ENCODE assay signal across 12 cellular contexts in the genomic region with DNA sequence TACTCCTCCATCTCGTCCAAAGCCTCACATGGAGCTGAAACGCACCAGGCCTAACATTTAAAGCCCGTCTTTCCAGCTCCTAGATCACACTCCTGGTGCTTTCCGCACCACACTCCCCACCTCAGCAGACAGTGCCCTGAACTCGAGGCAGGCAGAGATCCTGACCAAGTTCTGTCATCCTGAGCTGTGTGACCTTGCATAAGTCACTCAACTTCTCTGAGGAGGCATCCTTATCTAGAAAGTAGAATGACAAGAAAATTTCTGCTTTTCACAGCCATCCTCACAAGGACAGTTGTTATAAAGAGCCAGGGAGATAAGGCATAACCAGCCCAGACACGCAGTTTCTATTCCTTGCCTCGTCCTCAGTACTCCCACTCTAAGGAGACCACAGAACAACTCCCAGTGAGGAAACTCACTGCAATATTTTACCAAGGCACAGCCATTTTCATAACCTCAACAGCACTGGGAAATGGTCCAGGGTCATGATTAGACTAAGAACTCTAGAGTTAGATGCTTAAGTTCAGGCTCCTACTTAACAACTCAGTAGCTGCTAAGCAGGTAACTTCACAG. TPM values are rescaled to one million over a fixed set of nuclear protein-coding genes. Genes with fewer than 3 reads are reported as not detected.
DNase-seq lines count a peak whose midpoint lies in the region; ATAC-seq and TF ChIP-seq lines count a peak whose summit lies in the region.
"Had no signal": no experiment of that assay in that cellular context is flagged by ENCODE, and none has a peak within 500 bp of the region (broad histone marks: within the 10 kb centered on the region; RNA-seq: fewer than 3 reads in every experiment).

No MANE protein-coding gene starts in this region.

- peak overlapping the region; percentile 93 for H3K27ac Mint-ChIP-seq in activated CD4-positive, alpha-beta T cell treated with anti-CD3 and anti-CD28 coated beads, Interleukin-2, amount 10 ng/mL, durations not matched to agents 24 days and 14 days
- H3K27ac Mint-ChIP-seq in dendritic cell treated with granulocyte-macrophage colony-stimulating factor and Interleukin-4, amounts not matched to agents 40 ng/mL and 50 ng/mL, for 4 days: peak overlapping the region; percentile 28

- H3K36me3 ChIP-seq in PC-9 (ENCODE audit: low read depth) (peaks cover 21% of the 10 kb centered on the region), skeletal muscle satellite cell (ENCODE audit: insufficient read depth, low read length) (peaks cover 5% of the 10 kb centered on the region), SK-N-SH (replicated peaks in 1 of 2; ENCODE audit: control insufficient read depth in 1 of 2, insufficient read depth in 2 of 2, low read length in 1 of 2) (peaks cover 5 to 10% of the 10 kb centered on the region in 2 experiments)

- H3K27ac ChIP-seq in PC-9: peak overlapping the region; percentile 94
- no peak overlapping the region for H3K27ac ChIP-seq in SK-N-SH (ENCODE audit: low read depth in 2 of 2, low read length in 1 of 2)

- H3K9ac ChIP-seq in skeletal muscle satellite cell (ENCODE audit: low read depth, low read length) (no peak overlapping the region), SK-N-SH (no peak overlapping the region)

- peak overlapping the region; percentile 99 for H3K4me3 Mint-ChIP-seq in activated CD4-positive, alpha-beta T cell treated with anti-CD3 and anti-CD28 coated beads, Interleukin-2, amount 10 ng/mL, durations not matched to agents 24 days and 14 days
- H3K4me3 Mint-ChIP-seq in dendritic cell treated with granulocyte-macrophage colony-stimulating factor and Interleukin-4, amounts not matched to agents 40 ng/mL and 50 ng/mL, for 4 days: no peak overlapping the region

- H2AFZ ChIP-seq in PC-9 (no peak overlapping the region), SK-N-SH (ENCODE audit: low read depth) (no peak overlapping the region)

- peaks cover 40% of the 10 kb centered on the region for H3K4me1 Mint-ChIP-seq in activated CD4-positive, alpha-beta T cell treated with anti-CD3 and anti-CD28 coated beads, Interleukin-2, amount 10 ng/mL, durations not matched to agents 24 days and 14 days
- peaks cover 44% of the 10 kb centered on the region for H3K4me1 Mint-ChIP-seq in dendritic cell treated with granulocyte-macrophage colony-stimulating factor and Interleukin-4, amounts not matched to agents 40 ng/mL and 50 ng/mL, for 4 days (ENCODE audit: low read depth)

- H3K27me3 Mint-ChIP-seq in activated CD4-positive, alpha-beta T cell treated with anti-CD3 and anti-CD28 coated beads, Interleukin-2, amount 10 ng/mL, durations not matched to agents 24 days and 14 days: no peaks in the 10 kb centered on the region
- H3K27me3 Mint-ChIP-seq in dendritic cell treated with granulocyte-macrophage colony-stimulating factor and Interleukin-4, amounts not matched to agents 40 ng/mL and 50 ng/mL, for 4 days: no peaks in the 10 kb centered on the region

- no peak for DNase-seq in activated CD4-positive, alpha-beta T cell treated with anti-CD3 and anti-CD28 coated beads, Interleukin-2, amount 10 ng/mL, durations not matched to agents 24 days and 14 days
- DNase-seq in activated CD4-positive, alpha-beta T cell treated with anti-CD3 and anti-CD28 coated beads, Interleukin-2, amount 50 U/mL, for 1 hour: no peak
- DNase-seq in PC-9: no peak
- DNase-seq in SK-N-SH: no peak
- DNase-seq in KG1 (lab: John Stamatoyannopoulos, UW): no peak
- DNase-seq: esophagus squamous epithelium; NCI-H510A treated with DMSO at 0.1 percent for 48 hours; stimulated activated CD8-positive, alpha-beta memory T cell treated with anti-CD3 and anti-CD28 coated beads, Interleukin-4, amount 100 ng/mL, for 48 hours had no signal

- H3K4me2 ChIP-seq in PC-9 (peak overlapping the region; percentile 93), skeletal muscle satellite cell (ENCODE audit: low read length) (peak overlapping the region; percentile 97), SK-N-SH (no peak overlapping the region)

- peaks cover 44% of the 10 kb centered on the region for H3K36me3 Mint-ChIP-seq in activated CD4-positive, alpha-beta T cell treated with anti-CD3 and anti-CD28 coated beads, Interleukin-2, amount 10 ng/mL, durations not matched to agents 24 days and 14 days (ENCODE audit: low read depth)
- peaks cover 61% of the 10 kb centered on the region for H3K36me3 Mint-ChIP-seq in dendritic cell treated with granulocyte-macrophage colony-stimulating factor and Interleukin-4, amounts not matched to agents 40 ng/mL and 50 ng/mL, for 4 days (ENCODE audit: low read depth)

- no peaks in the 10 kb centered on the region for H4K20me1 ChIP-seq in PC-9 (ENCODE audit: insufficient read depth)
- no peaks in the 10 kb centered on the region for H4K20me1 ChIP-seq in SK-N-SH (ENCODE audit: insufficient read depth)

- H3K9me3 ChIP-seq in PC-9 (ENCODE audit: insufficient read depth, low read depth): no peaks in the 10 kb centered on the region
- H3K9me3 ChIP-seq in skeletal muscle satellite cell (replicated peaks; ENCODE audit: low read length): no peaks in the 10 kb centered on the region
- H3K9me3 ChIP-seq in SK-N-SH: no peaks in the 10 kb centered on the region
- H3K9me3 ChIP-seq: esophagus squamous epithelium had no signal

- TF ChIP-seq CTCF in PC-9 (conservative IDR thresholded peaks at IDR 0.05) (no peak), SK-N-SH (IDR thresholded peaks at IDR 0.05) (no peak)

- no TSS peak for BruUV-seq in PC-9 (replicated peaks; lab: Mats Ljungman, UMichigan)

- H3K9me2 ChIP-seq in PC-9 (ENCODE audit: insufficient read depth): no peaks in the 10 kb centered on the region
- H3K9me2 ChIP-seq in SK-N-SH: no peaks in the 10 kb centered on the region

- H3K4me1 ChIP-seq in PC-9 (replicated peaks; ENCODE audit: insufficient read depth) (peaks cover 17% of the 10 kb centered on the region), skeletal muscle satellite cell (ENCODE audit: control insufficient read depth, insufficient read depth, low read length) (peaks cover 11% of the 10 kb centered on the region), SK-N-SH (ENCODE audit: control insufficient read depth in 1 of 2, insufficient read depth in 2 of 2, low read depth in 1 of 2, low read length in 1 of 2) (peaks cover 0 to 40% of the 10 kb centered on the region in 2 experiments; a peak in 2 of 4 replicates)

- no peak for TF ChIP-seq RAD21 in SK-N-SH (IDR thresholded peaks at IDR 0.05; ENCODE audit: low read length)

- intact Hi-C loops in activated CD4-positive, alpha-beta T cell treated with anti-CD3 and anti-CD28 coated beads, Interleukin-2, amount 10 ng/mL, durations not matched to agents 24 days and 14 days (cut with micrococcal nuclease): loop anchor here (5.0 kb wide), 4 partner anchors 727 to 1708 kb away; partner anchors contain the start of genes BTF3L4, ORC1, OSBPL9 and PRPF38A
- intact Hi-C loops in PC-9 (cut with micrococcal nuclease; ENCODE audit: unreplicated experiment): loop anchor here (5.0 kb wide), 1 partner anchor 727 kb away; the partner anchor contains the start of genes TCEANC2 and TMEM59
- intact Hi-C loops in dendritic cell treated with granulocyte-macrophage colony-stimulating factor and Interleukin-4, amounts not matched to agents 40 ng/mL and 50 ng/mL, for 4 days (cut with micrococcal nuclease): no loop called here

- H3F3A ChIP-seq in PC-9 (ENCODE audit: insufficient read depth, low read depth) (peaks cover 20% of the 10 kb centered on the region), SK-N-SH (replicated peaks; ENCODE audit: insufficient read depth) (no peaks in the 10 kb centered on the region)

- no peak for ATAC-seq in HG03354 (IDR thresholded peaks at IDR 0.05; ENCODE audit: poor library complexity, severe bottlenecking, unreplicated experiment)

- CTCF ChIA-PET in PC-9 (lab: Charles Lee): no interaction called here
- CTCF ChIA-PET in SK-N-SH (lab: Yijun Ruan, JAX): interaction anchor here (0.6 to 1.8 kb wide), 3 partner anchors 36 to 52 kb away, joined by 3 to 9 read pairs (median 4); no protein-coding TSS in a partner anchor

- POLR2A ChIA-PET in PC-9 (lab: Charles Lee; ENCODE audit: unreplicated experiment) (no interaction called here), SK-N-SH (lab: Yijun Ruan, JAX) (interaction anchor here (1.6 kb wide), 1 partner anchor 28 kb away, joined by 4 read pairs; no protein-coding TSS in a partner anchor)

- no peak for TF ChIP-seq EP300 in SK-N-SH (IDR thresholded peaks at IDR 0.05; ENCODE audit: borderline replicate concordance in 1 of 2, low read depth in 1 of 2, low read length in 1 of 2)

- no peaks in the 10 kb centered on the region for H3K9me3 Mint-ChIP-seq in activated CD4-positive, alpha-beta T cell treated with anti-CD3 and anti-CD28 coated beads, Interleukin-2, amount 10 ng/mL, durations not matched to agents 24 days and 14 days
- H3K9me3 Mint-ChIP-seq in dendritic cell treated with granulocyte-macrophage colony-stimulating factor and Interleukin-4, amounts not matched to agents 40 ng/mL and 50 ng/mL, for 4 days: no peaks in the 10 kb centered on the region

- H3K27me3 ChIP-seq in PC-9 (ENCODE audit: insufficient read depth, low read depth) (no peaks in the 10 kb centered on the region), skeletal muscle satellite cell (ENCODE audit: control insufficient read depth, insufficient read depth, low read length) (no peaks in the 10 kb centered on the region), SK-N-SH (ENCODE audit: insufficient read depth) (no peaks in the 10 kb centered on the region)
- H3K27me3 ChIP-seq: esophagus squamous epithelium had no signal

- 96% methylated on average over 7 of the region's 7 CpGs for WGBS in SK-N-SH (ENCODE audit: low lambda C conversion rate)

- H3K4me3 ChIP-seq in PC-9 (peak overlapping the region; percentile 61), skeletal muscle satellite cell (ENCODE audit: low read length) (no peak overlapping the region), SK-N-SH (ENCODE audit: low read depth in 2 of 2, low read length in 1 of 2) (no peak overlapping the region)
- H3K4me3 ChIP-seq: lung had no signal

- H3K79me2 ChIP-seq in PC-9 (ENCODE audit: low read depth): peaks cover 50% of the 10 kb centered on the region
- peaks cover 6% of the 10 kb centered on the region; the same call in 1 of the 2 replicates for H3K79me2 ChIP-seq in SK-N-SH (ENCODE audit: insufficient read depth)

RNA-seq across cellular contexts. Expression of gene LRP8, which starts 3.1 kb away (rescaled TPM):
- 76.8 and 81.6 TPM in 2 replicates for total RNA-seq in activated CD4-positive, alpha-beta T cell treated with anti-CD3 and anti-CD28 coated beads, Interleukin-2, amount 10 ng/mL, durations not matched to agents 24 days and 14 days
- 62.1 and 85.3 TPM in 2 replicates for total RNA-seq in PC-9 (2021)
- 27.9 and 28.6 TPM in 2 replicates for total RNA-seq in skeletal muscle satellite cell (2012; rRNA removed)
- 19.9 and 24.9 TPM in 2 replicates for polyA plus RNA-seq in SK-N-SH (2012; rRNA removed)
- 9.2 and 17.3 TPM in 2 replicates for polyA plus RNA-seq in SK-N-SH (2012; cell fraction: cytosol; rRNA removed)
- 55.4 and 62.4 TPM in 2 replicates for polyA plus RNA-seq in SK-N-SH (2012; cell fraction: nucleus; rRNA removed)
